ENCODE assay signal across 20 cellular contexts in genomic region chr1:157482174-157482573, GRCh38.
DNase-seq lines count a peak whose midpoint lies in the region; ATAC-seq, FAIRE-seq and TF ChIP-seq lines count a peak whose summit lies in the region.
"Had no signal": no experiment of that assay in that cellular context is flagged by ENCODE, and none has a peak within 500 bp of the region (broad histone marks: within the 10 kb centered on the region; RNA-seq: fewer than 3 reads in every experiment).

No MANE protein-coding gene starts in this region.

- no peak overlapping the region for H3K27ac ChIP-seq in breast epithelium
- H3K27ac ChIP-seq: 22Rv1, A549, BLaER1 had no signal

- no peaks in the 10 kb centered on the region for H3K36me3 Mint-ChIP-seq in MCF 10A (ENCODE audit: insufficient read depth, unreplicated experiment)
- H3K36me3 Mint-ChIP-seq in activated T-helper 17 cell treated with anti-CD3 and anti-CD28 coated beads, Interleukin-2, amount 50 U/mL, for 72 hours (ENCODE audit: low read depth): no peaks in the 10 kb centered on the region

- H3K36me3 ChIP-seq in breast epithelium (no peaks in the 10 kb centered on the region), bronchial epithelial cell (ENCODE audit: control insufficient read depth, insufficient read depth, low read length) (no peaks in the 10 kb centered on the region)
- H3K36me3 ChIP-seq: BLaER1, HAP-1 had no signal

- CTCF ChIA-PET in MCF 10A (lab: Yijun Ruan, JAX): interaction anchor here (0.6 to 8.0 kb wide), 9 partner anchors 7 to 481 kb away, joined by 3 to 76 read pairs (median 8); no protein-coding TSS in a partner anchor

- TF ChIP-seq CTCF in MCF 10A (IDR thresholded peaks at IDR 0.05; ENCODE audit: unreplicated experiment): no peak
- TF ChIP-seq CTCF in breast epithelium (IDR thresholded peaks at IDR 0.05): no peak
- no peak for TF ChIP-seq CTCF in bronchial epithelial cell (IDR thresholded peaks at IDR 0.05; ENCODE audit: insufficient read depth, low read length, severe bottlenecking)

- no TSS peak for BruUV-seq in MCF 10A (replicated peaks; lab: Mats Ljungman, UMichigan)

- FAIRE-seq in bronchial epithelial cell (lab: Jason Lieb, UNC): no peak
- FAIRE-seq: A549, GM12878, HTR-8/SVneo had no signal

- peaks cover 11 to 17% of the 10 kb centered on the region in 2 donors for H3K9me3 ChIP-seq in breast epithelium
- H3K9me3 ChIP-seq: A549 had no signal

- H3K4me3 ChIP-seq in breast epithelium: no peak overlapping the region
- H3K4me3 ChIP-seq in bronchial epithelial cell (ENCODE audit: low read depth, low read length): no peak overlapping the region
- H3K4me3 ChIP-seq: A549, BLaER1, GM12878, HAP-1 had no signal

- H3K4me1 ChIP-seq in breast epithelium: no peaks in the 10 kb centered on the region
- H3K4me1 ChIP-seq: A549, HAP-1 had no signal

- no peaks in the 10 kb centered on the region for H3K27me3 ChIP-seq in breast epithelium
- no peaks in the 10 kb centered on the region for H3K27me3 ChIP-seq in bronchial epithelial cell (ENCODE audit: control insufficient read depth, insufficient read depth, low read length)
- H3K27me3 ChIP-seq: BLaER1 had no signal

- H3K9me3 Mint-ChIP-seq in MCF 10A (ENCODE audit: unreplicated experiment): peaks cover 7% of the 10 kb centered on the region
- peaks cover 6% of the 10 kb centered on the region for H3K9me3 Mint-ChIP-seq in activated T-helper 17 cell treated with anti-CD3 and anti-CD28 coated beads, Interleukin-2, amount 50 U/mL, for 72 hours

- H3K4me3 Mint-ChIP-seq in MCF 10A (ENCODE audit: unreplicated experiment): no peak overlapping the region
- H3K4me3 Mint-ChIP-seq in activated T-helper 17 cell treated with anti-CD3 and anti-CD28 coated beads, Interleukin-2, amount 50 U/mL, for 72 hours: no peak overlapping the region
- H3K4me3 Mint-ChIP-seq: CD14-positive monocyte; CD8-positive, alpha-beta T cell had no signal

- H3K4me1 Mint-ChIP-seq in MCF 10A (ENCODE audit: insufficient read depth, unreplicated experiment): no peaks in the 10 kb centered on the region
- no peaks in the 10 kb centered on the region for H3K4me1 Mint-ChIP-seq in activated T-helper 17 cell treated with anti-CD3 and anti-CD28 coated beads, Interleukin-2, amount 50 U/mL, for 72 hours
- H3K4me1 Mint-ChIP-seq: CD14-positive monocyte had no signal

- H3K27ac Mint-ChIP-seq in MCF 10A (ENCODE audit: low read depth, unreplicated experiment): no peak overlapping the region
- H3K27ac Mint-ChIP-seq in activated T-helper 17 cell treated with anti-CD3 and anti-CD28 coated beads, Interleukin-2, amount 50 U/mL, for 72 hours: no peak overlapping the region
- H3K27ac Mint-ChIP-seq: CD14-positive monocyte; CD8-positive, alpha-beta T cell had no signal

- peak; percentile 29 for DNase-seq in MCF 10A (ENCODE audit: unreplicated experiment)
- no peak for DNase-seq in breast epithelium (ENCODE audit: low spot score in 2 of 2)
- peak; percentile 8 for DNase-seq in bronchial epithelial cell (ENCODE audit: low read depth)
- peak; percentile 11 for DNase-seq in hepatic stellate cell (ENCODE audit: low spot score)
- DNase-seq in Right ventricle myocardium inferior (ENCODE audit: missing footprints): no peak
- DNase-seq: Calu3; CD8-positive, alpha-beta T cell; DMS79 treated with DMSO at 0.1 percent for 48 hours; GF-D8; IMR-90; KBM-7 had no signal

- POLR2A ChIA-PET in MCF 10A (lab: Yijun Ruan, JAX): no interaction called here

- no peak for TF ChIP-seq POLR2A in breast epithelium (IDR thresholded peaks at IDR 0.05)

- no peaks in the 10 kb centered on the region for H3K27me3 Mint-ChIP-seq in MCF 10A (ENCODE audit: insufficient read depth, unreplicated experiment)
- H3K27me3 Mint-ChIP-seq in activated T-helper 17 cell treated with anti-CD3 and anti-CD28 coated beads, Interleukin-2, amount 50 U/mL, for 72 hours: peaks cover 8% of the 10 kb centered on the region

- ATAC-seq in activated T-helper 17 cell treated with anti-CD3 and anti-CD28 coated beads, Interleukin-2, amount 50 U/mL, for 72 hours (replicated peaks): no peak
- ATAC-seq in HG02870 (IDR thresholded peaks at IDR 0.05; ENCODE audit: unreplicated experiment): no peak
- ATAC-seq in Right ventricle myocardium inferior: no peak
- ATAC-seq: A549; CD8-positive, alpha-beta T cell; GM12878 had no signal

- intact Hi-C loops in MCF 10A (cut with micrococcal nuclease) (no loop called here), breast epithelium (cut with DNase I; ENCODE audit: low total_unique reads) (no loop called here), Right ventricle myocardium inferior (cut with DNase I) (no loop called here)

Comparison
In these comparisons a context has a peak if more than half of its experiments do, and no peak if none do; other contexts are left out.
1. DNase-seq: peak in MCF 10A (single experiment), bronchial epithelial cell (single experiment) and hepatic stellate cell (single experiment); none in breast epithelium (0 of 2) and Right ventricle myocardium inferior (single experiment).